In genomic region chr7:128525584-128525983, GRCh38 we compare ENCODE assay signal across 8 cellular contexts. TPM values are rescaled to one million over a fixed set of nuclear protein-coding genes. Genes with fewer than 3 reads are reported as not detected.
DNase-seq lines count a peak whose midpoint lies in the region; ATAC-seq and TF ChIP-seq lines count a peak whose summit lies in the region.
"Not testable (repeated sequence)": the region's sequence is repeated elsewhere in the genome, so short reads cannot be mapped to it uniquely, and the experiment has no call there.

No MANE protein-coding gene starts in this region.

- not testable (repeated sequence) for H4K20me1 ChIP-seq in OCI-LY1 (ENCODE audit: insufficient read depth, low read length); neural progenitor cell (ENCODE audit: low read depth)

- H3K27me3 ChIP-seq in CD4-positive, alpha-beta memory T cell (ENCODE audit: insufficient read depth, low read length); OCI-LY1 (ENCODE audit: insufficient read depth, low read length); neural progenitor cell: not testable (repeated sequence)

- not testable (repeated sequence) for H3K79me2 ChIP-seq in OCI-LY1 (ENCODE audit: insufficient read depth, low read length); neural progenitor cell (ENCODE audit: low read depth)

- DNase-seq in CD4-positive, alpha-beta memory T cell; activated CD4-positive, alpha-beta T cell treated with anti-CD3 and anti-CD28 coated beads for 36 hours; Right ventricle myocardium inferior (ENCODE audit: missing footprints); neural progenitor cell (ENCODE audit: low spot score): not testable (repeated sequence)
- DNase-seq in dermis blood vessel endothelial cell (peak; percentile 66), left kidney (ENCODE audit: low read depth, low spot score) (peak; percentile 3)

- not testable (repeated sequence) for H3K36me3 ChIP-seq in CD4-positive, alpha-beta memory T cell (ENCODE audit: insufficient read depth, low read length); HEK293 (ENCODE audit: control insufficient read depth in 2 of 2, insufficient read depth in 1 of 2, low read length in 2 of 2); OCI-LY1 (ENCODE audit: insufficient read depth, low read length); neural progenitor cell

- not testable (repeated sequence) for H3K36me3 Mint-ChIP-seq in CD4-positive, alpha-beta memory T cell; activated CD4-positive, alpha-beta T cell treated with anti-CD3 and anti-CD28 coated beads for 36 hours (ENCODE audit: low read depth); neural progenitor cell

- not testable (repeated sequence) for H3F3A ChIP-seq in OCI-LY1 (ENCODE audit: insufficient read depth, low read length); neural progenitor cell (ENCODE audit: low read depth)

- POLR2A ChIA-PET in CD4-positive, alpha-beta memory T cell (lab: Charles Lee; ENCODE audit: partially characterized antibody); HEK293 (lab: Yijun Ruan, JAX); activated CD4-positive, alpha-beta T cell treated with anti-CD3 and anti-CD28 coated beads for 36 hours (lab: Charles Lee): not testable (repeated sequence)

- H3K9ac ChIP-seq in OCI-LY1 (ENCODE audit: low read length); neural progenitor cell: not testable (repeated sequence)

- intact Hi-C loops in CD4-positive, alpha-beta memory T cell (cut with micrococcal nuclease); activated CD4-positive, alpha-beta T cell treated with anti-CD3 and anti-CD28 coated beads for 36 hours (cut with DNase I, micrococcal nuclease); Right ventricle myocardium inferior (cut with DNase I): not testable (repeated sequence)

- not testable (repeated sequence) for ATAC-seq in activated CD4-positive, alpha-beta T cell treated with anti-CD3 and anti-CD28 coated beads for 36 hours
- peak; percentile 7 for ATAC-seq in Right ventricle myocardium inferior

- not testable (repeated sequence) for H3K9me3 Mint-ChIP-seq in CD4-positive, alpha-beta memory T cell; activated CD4-positive, alpha-beta T cell treated with anti-CD3 and anti-CD28 coated beads for 36 hours (ENCODE audit: low read depth); neural progenitor cell

- peak overlapping the region in 1 of 8 donors; percentile 61 for H3K4me3 Mint-ChIP-seq in CD4-positive, alpha-beta memory T cell
- H3K4me3 Mint-ChIP-seq in activated CD4-positive, alpha-beta T cell treated with anti-CD3 and anti-CD28 coated beads for 36 hours, result not testable (repeated sequence)
- peak overlapping the region; percentile 65 for H3K4me3 Mint-ChIP-seq in neural progenitor cell

- not testable (repeated sequence) for H2AFZ ChIP-seq in OCI-LY1 (ENCODE audit: low read length); neural progenitor cell (replicated peaks)

- peaks cover 16 to 23% (median 19%) of the 10 kb centered on the region in 4 donors for H3K4me1 Mint-ChIP-seq in CD4-positive, alpha-beta memory T cell
- H3K4me1 Mint-ChIP-seq in activated CD4-positive, alpha-beta T cell treated with anti-CD3 and anti-CD28 coated beads for 36 hours, result peaks cover 13% of the 10 kb centered on the region
- peaks cover 29% of the 10 kb centered on the region for H3K4me1 Mint-ChIP-seq in neural progenitor cell

- peak overlapping the region in 6 of 7 donors; percentile 1 to 85 (median 58) for H3K27ac Mint-ChIP-seq in CD4-positive, alpha-beta memory T cell
- H3K27ac Mint-ChIP-seq in activated CD4-positive, alpha-beta T cell treated with anti-CD3 and anti-CD28 coated beads for 36 hours, result peak overlapping the region; percentile 34
- H3K27ac Mint-ChIP-seq in neural progenitor cell, result peak overlapping the region; percentile 81

- H3K9me3 ChIP-seq in CD4-positive, alpha-beta memory T cell (ENCODE audit: control insufficient read depth in 1 of 2, low read length in 2 of 2); HEK293 (ENCODE audit: control insufficient read depth, insufficient read depth, low read depth, low read length); OCI-LY1 (ENCODE audit: low read length); neural progenitor cell (ENCODE audit: low read depth): not testable (repeated sequence)

- peaks cover 19% of the 10 kb centered on the region for H3K4me1 ChIP-seq in CD4-positive, alpha-beta memory T cell (ENCODE audit: insufficient read depth, low read length)
- H3K4me1 ChIP-seq in HEK293 (ENCODE audit: control insufficient read depth, insufficient read depth, low read length); neural progenitor cell: not testable (repeated sequence)
- peaks cover 53% of the 10 kb centered on the region for H3K4me1 ChIP-seq in OCI-LY1 (ENCODE audit: insufficient read depth, low read length, severe bottlenecking)

- CTCF ChIA-PET in CD4-positive, alpha-beta memory T cell (lab: Charles Lee; ENCODE audit: partially characterized antibody); HEK293 (lab: Yijun Ruan, JAX); activated CD4-positive, alpha-beta T cell treated with anti-CD3 and anti-CD28 coated beads for 36 hours (lab: Charles Lee): not testable (repeated sequence)

- not testable (repeated sequence) for H3K27ac ChIP-seq in CD4-positive, alpha-beta memory T cell (ENCODE audit: low read depth, low read length); HEK293 (ENCODE audit: extremely low read depth, low read depth, low read length); neural progenitor cell
- peak overlapping the region; percentile 84 for H3K27ac ChIP-seq in OCI-LY1 (ENCODE audit: low read depth, low read length, poor library complexity, severe bottlenecking)

- H3K4me3 ChIP-seq in CD4-positive, alpha-beta memory T cell (ENCODE audit: low read length in 2 of 2); HEK293 (ENCODE audit: low read depth, low read length); OCI-LY1 (ENCODE audit: low read depth, low read length, poor library complexity, severe bottlenecking); neural progenitor cell: not testable (repeated sequence)

- H3K9me2 ChIP-seq in OCI-LY1 (ENCODE audit: low read depth, low read length), result not testable (repeated sequence)

- not testable (repeated sequence) for H3K4me2 ChIP-seq in OCI-LY1 (ENCODE audit: low read length); neural progenitor cell

- not testable (repeated sequence) for TF ChIP-seq CTCF in HEK293 (tag by site-specific recombination; IDR thresholded peaks at IDR 0.05); OCI-LY1 (IDR thresholded peaks at IDR 0.05; ENCODE audit: low read length); neural progenitor cell (IDR thresholded peaks at IDR 0.05)

- H3K27me3 Mint-ChIP-seq in CD4-positive, alpha-beta memory T cell; activated CD4-positive, alpha-beta T cell treated with anti-CD3 and anti-CD28 coated beads for 36 hours; neural progenitor cell (ENCODE audit: insufficient read depth, low read depth): not testable (repeated sequence)

TF ChIP-seq in HEK293, 187 proteins besides CTCF, POLR2A, EP300 and RAD21:
- TF ChIP-seq ZNF660 (tag by site-specific recombination; IDR thresholded peaks at IDR 0.05) (peak; percentile 80; the same call in 1 of the 2 replicates), ZEB2 (tag by site-specific recombination; IDR thresholded peaks at IDR 0.05) (peak; percentile 52; the same call in 1 of the 2 replicates), PATZ1 (tag by site-specific recombination; IDR thresholded peaks at IDR 0.05) (0 out of 2 replicates have a peak, but pooled peaks have one; percentile 11), ZBTB17 (tag by site-specific recombination; IDR thresholded peaks at IDR 0.05) (peak; percentile 52; the same call in 1 of the 2 replicates), ZNF366 (tag by site-specific recombination; conservative IDR thresholded peaks at IDR 0.05) (peak; percentile 50; the same call in 1 of the 2 replicates), ZNF629 (tag by site-specific recombination; IDR thresholded peaks at IDR 0.05) (peak; percentile 40; the same call in 1 of the 2 replicates), SP7 (tag by site-specific recombination; IDR thresholded peaks at IDR 0.05) (peak; percentile 64)

RNA-seq across cellular contexts. Expression of gene METTL2B, which starts 49.0 kb away (rescaled TPM):
- total RNA-seq in CD4-positive, alpha-beta memory T cell, result 10 to 100 TPM; 25.3 to 32.8 TPM
- polyA plus RNA-seq in CD4-positive, alpha-beta memory T cell, result 10 to 100 TPM; 13.2 to 25.1 TPM
- total RNA-seq in activated CD4-positive, alpha-beta T cell treated with anti-CD3 and anti-CD28 coated beads for 36 hours, result 10 to 100 TPM; 36.1 to 40.3 TPM
- 27.7 and 29.7 TPM in 2 replicates for total RNA-seq in dermis blood vessel endothelial cell
- total RNA-seq in Right ventricle myocardium inferior, result 17.1 TPM
- total RNA-seq in neural progenitor cell (ENCODE audit: low replicate concordance), result 43.1 and 50.1 TPM in 2 replicates
